In the genomic region with DNA sequence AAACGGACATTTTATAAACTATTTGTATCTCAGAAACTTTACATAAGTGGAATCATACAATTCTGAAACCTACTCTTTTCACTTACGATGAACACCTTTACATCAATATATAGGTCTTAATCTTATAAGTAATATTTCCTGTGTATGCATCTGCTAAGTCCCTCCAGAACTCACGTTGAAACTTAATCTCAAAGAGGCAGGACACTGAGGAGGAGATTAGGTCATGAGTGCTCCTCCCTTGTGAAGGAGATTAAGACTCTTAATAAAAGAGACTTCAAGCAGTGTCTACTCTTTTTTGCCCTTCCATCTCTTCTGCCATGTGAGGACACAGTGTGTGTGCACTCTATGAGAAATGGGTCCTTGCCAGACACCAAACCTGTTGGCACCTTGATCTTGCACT, we compare ENCODE assay signal across 25 cellular contexts.
A peak's percentile ranks its signal among the peaks of the same experiment; 100 is the strongest.
DNase-seq lines count a peak whose midpoint lies in the region; ATAC-seq, FAIRE-seq and TF ChIP-seq lines count a peak whose summit lies in the region.
"Had no signal": no experiment of that assay in that cellular context is flagged by ENCODE, and none has a peak within 500 bp of the region (broad histone marks: within the 10 kb centered on the region; RNA-seq: fewer than 3 reads in every experiment).

No MANE protein-coding gene starts in this region.

- in situ Hi-C loops in G401 (cut with HindIII; ENCODE audit: low sequenced_read_pairs), result no loop called here

- no peak for TF ChIP-seq CTCF in astrocyte (IDR thresholded peaks at IDR 0.05; ENCODE audit: insufficient read depth, low read depth, low read length)
- TF ChIP-seq CTCF in neural progenitor cell (IDR thresholded peaks at IDR 0.05), result no peak

- no peak overlapping the region for H3K4me2 ChIP-seq in astrocyte (ENCODE audit: low read length)
- no peak overlapping the region for H3K4me2 ChIP-seq in neural progenitor cell

- H3K4me1 Mint-ChIP-seq in astrocyte (ENCODE audit: low read depth, unreplicated experiment), result peaks cover 6% of the 10 kb centered on the region
- peaks cover 5% of the 10 kb centered on the region for H3K4me1 Mint-ChIP-seq in neural progenitor cell

- H3K79me2 ChIP-seq in astrocyte (ENCODE audit: insufficient read depth, low read length) (peaks cover 18% of the 10 kb centered on the region), neural progenitor cell (ENCODE audit: low read depth) (peaks cover 17% of the 10 kb centered on the region)

- no peaks in the 10 kb centered on the region for H3K9me3 ChIP-seq in astrocyte (ENCODE audit: insufficient read depth, low read depth, low read length)
- no peaks in the 10 kb centered on the region for H3K9me3 ChIP-seq in neural progenitor cell (ENCODE audit: low read depth)
- H3K9me3 ChIP-seq: BE2C, Caco-2 had no signal

- no peak for FAIRE-seq in astrocyte (lab: Jason Lieb, UNC)
- FAIRE-seq: A204.1 had no signal

- H3K27ac ChIP-seq in astrocyte (ENCODE audit: low read depth, low read length), result no peak overlapping the region
- H3K27ac ChIP-seq in neural progenitor cell, result no peak overlapping the region

- ATAC-seq in GM18909 (IDR thresholded peaks at IDR 0.05; ENCODE audit: poor library complexity, unreplicated experiment), result no peak
- ATAC-seq: PC-3 had no signal

- H2AFZ ChIP-seq in astrocyte (ENCODE audit: low read depth, low read length) (no peak overlapping the region), neural progenitor cell (replicated peaks) (no peak overlapping the region)

- H3K27me3 ChIP-seq in astrocyte (ENCODE audit: insufficient read depth, low read length), result no peaks in the 10 kb centered on the region
- H3K27me3 ChIP-seq in neural progenitor cell, result no peaks in the 10 kb centered on the region
- H3K27me3 ChIP-seq: BE2C had no signal

- H3K36me3 Mint-ChIP-seq in astrocyte (ENCODE audit: low read depth, unreplicated experiment), result peaks cover 5% of the 10 kb centered on the region
- H3K36me3 Mint-ChIP-seq in neural progenitor cell, result peaks cover 28% of the 10 kb centered on the region

- H3K9me3 Mint-ChIP-seq in astrocyte (ENCODE audit: unreplicated experiment) (no peaks in the 10 kb centered on the region), neural progenitor cell (no peaks in the 10 kb centered on the region)
- H3K9me3 Mint-ChIP-seq: HFFc6 had no signal

- H3K4me1 ChIP-seq in astrocyte (ENCODE audit: insufficient read depth, low read length), result no peaks in the 10 kb centered on the region
- peaks cover 12% of the 10 kb centered on the region for H3K4me1 ChIP-seq in neural progenitor cell
- H3K4me1 ChIP-seq: BE2C, Caco-2 had no signal

- H3K27me3 Mint-ChIP-seq in astrocyte (ENCODE audit: low read depth, unreplicated experiment), result no peaks in the 10 kb centered on the region
- no peaks in the 10 kb centered on the region for H3K27me3 Mint-ChIP-seq in neural progenitor cell (ENCODE audit: insufficient read depth, low read depth)

- H3K9ac ChIP-seq in astrocyte (ENCODE audit: low read length) (no peak overlapping the region), neural progenitor cell (no peak overlapping the region)

- H4K20me1 ChIP-seq in astrocyte (ENCODE audit: insufficient read depth, low read length) (peaks cover 10% of the 10 kb centered on the region), neural progenitor cell (ENCODE audit: low read depth) (no peaks in the 10 kb centered on the region)

- H3K4me3 ChIP-seq in astrocyte (ENCODE audit: insufficient read depth, low read depth, low read length) (no peak overlapping the region), neural progenitor cell (no peak overlapping the region)

- H3K36me3 ChIP-seq in astrocyte (ENCODE audit: insufficient read depth, low read length) (peaks cover 5% of the 10 kb centered on the region), neural progenitor cell (no peaks in the 10 kb centered on the region)
- H3K36me3 ChIP-seq: BE2C had no signal

- H3F3A ChIP-seq in neural progenitor cell (ENCODE audit: low read depth), result no peaks in the 10 kb centered on the region

- DNase-seq in G401 (ENCODE audit: low spot score), result peak; percentile 25
- DNase-seq in OCI-M1 (lab: John Stamatoyannopoulos, UW), result peak; percentile 29
- no peak for DNase-seq in astrocyte (ENCODE audit: low read depth)
- DNase-seq in neural progenitor cell (ENCODE audit: low spot score), result peak; percentile 10
- no peak for DNase-seq in T-helper 1 cell
- DNase-seq in occipital lobe (lab: John Stamatoyannopoulos, UW), result no peak
- no peak for DNase-seq in medulla oblongata (ENCODE audit: extremely low spot score)
- DNase-seq: BE2C, Caco-2, DMS153, GDM1, H7, HFFc6, KBM-7, NCI-H1092, NCI-H1436 treated with DMSO at 0.1 percent for 48 hours, NCI-H1930, NCI-H2227 treated with DMSO at 0.1 percent for 48 hours, NCI-H510A, NCI-H774, PC-3, RPMI8226, SHP77 had no signal

- H3K27ac Mint-ChIP-seq in astrocyte (ENCODE audit: unreplicated experiment) (peak overlapping the region; percentile 4), neural progenitor cell (no peak overlapping the region)
- H3K27ac Mint-ChIP-seq: HFFc6 had no signal

- H3K4me3 Mint-ChIP-seq in astrocyte (ENCODE audit: unreplicated experiment) (no peak overlapping the region), neural progenitor cell (peak overlapping the region; percentile 57)
- H3K4me3 Mint-ChIP-seq: HFFc6 had no signal

Comparison
In these comparisons a context has a peak if more than half of its experiments do, and no peak if none do; other contexts are left out.
1. DNase-seq: peak in G401 (single experiment), OCI-M1 (single experiment) and neural progenitor cell (single experiment); none in astrocyte (single experiment), T-helper 1 cell (0 of 5), occipital lobe (single experiment) and medulla oblongata (single experiment).